ENCODE assay signal across 26 cellular contexts in genomic region chr9:113026200-113026599, GRCh38.
"Had no signal": no experiment of that assay in that cellular context is flagged by ENCODE, and none has a peak within 500 bp of the region (broad histone marks: within the 10 kb centered on the region; RNA-seq: fewer than 3 reads in every experiment).

No MANE protein-coding gene starts in this region.

- H3K27me3 ChIP-seq: adrenal gland, MG63 had no signal

- H3K36me3 ChIP-seq: adrenal gland, MG63 had no signal

- H3K4me1 ChIP-seq: adrenal gland had no signal

- H3K36me3 Mint-ChIP-seq: activated naive CD8-positive, alpha-beta T cell treated with anti-CD3 and anti-CD28 coated beads, Interleukin-2, amount 10 ng/mL, durations not matched to agents 7 days and 5 days had no signal

- H3K4me1 Mint-ChIP-seq: activated CD4-positive, alpha-beta T cell treated with anti-CD3 and anti-CD28 coated beads, Interleukin-2, amount 10 ng/mL, durations not matched to agents 7 days and 5 days; activated naive CD8-positive, alpha-beta T cell treated with anti-CD3 and anti-CD28 coated beads, Interleukin-2, amount 10 ng/mL, durations not matched to agents 7 days and 5 days; activated T-helper 17 cell treated with anti-CD3 and anti-CD28 coated beads, Interleukin-2, amount 50 U/mL, for 72 hours; IgD-negative memory B cell had no signal

- H3K4me3 Mint-ChIP-seq: activated CD4-positive, alpha-beta memory T cell treated with anti-CD3 and anti-CD28 coated beads for 36 hours; activated CD4-positive, alpha-beta T cell treated with anti-CD3 and anti-CD28 coated beads, Interleukin-2, amount 10 ng/mL, durations not matched to agents 7 days and 5 days; activated naive CD4-positive, alpha-beta T cell treated with anti-CD3 and anti-CD28 coated beads for 36 hours; activated naive CD8-positive, alpha-beta T cell treated with anti-CD3 and anti-CD28 coated beads, Interleukin-2, amount 10 ng/mL, durations not matched to agents 7 days and 5 days; activated T-helper 17 cell treated with anti-CD3 and anti-CD28 coated beads, Interleukin-2, amount 50 U/mL, for 72 hours had no signal

- ATAC-seq: activated T-helper 17 cell treated with anti-CD3 and anti-CD28 coated beads, Interleukin-2, amount 50 U/mL, for 72 hours had no signal

- H3K27ac ChIP-seq: adrenal gland, VCaP had no signal

- H3K4me3 ChIP-seq: adrenal gland, MG63 had no signal

- H3K27me3 Mint-ChIP-seq: activated CD4-positive, alpha-beta memory T cell treated with anti-CD3 and anti-CD28 coated beads for 36 hours; activated CD4-positive, alpha-beta T cell treated with anti-CD3 and anti-CD28 coated beads, Interleukin-2, amount 10 ng/mL, durations not matched to agents 7 days and 5 days; activated naive CD8-positive, alpha-beta T cell treated with anti-CD3 and anti-CD28 coated beads, Interleukin-2, amount 10 ng/mL, durations not matched to agents 7 days and 5 days had no signal

- DNase-seq: activated CD4-positive, alpha-beta memory T cell treated with anti-CD3 and anti-CD28 coated beads for 36 hours; activated CD4-positive, alpha-beta T cell treated with anti-CD3 and anti-CD28 coated beads, Interleukin-2, amount 10 ng/mL, durations not matched to agents 7 days and 5 days; activated CD4-positive, CD25-positive, alpha-beta regulatory T cell; activated gamma-delta T cell; activated naive CD4-positive, alpha-beta T cell treated with anti-CD3 and anti-CD28 coated beads for 36 hours; activated naive CD8-positive, alpha-beta T cell treated with anti-CD3 and anti-CD28 coated beads, Interleukin-2, amount 10 ng/mL, durations not matched to agents 7 days and 5 days; activated T-cell treated with anti-CD3 and anti-CD28 coated beads for 4 hours; activated T-cell treated with anti-CD3 and anti-CD28 coated beads, Interleukin-2, amount 50 U/mL, for 48 hours; adrenal gland; anterior cingulate cortex; central memory CD4-positive, alpha-beta T cell; KG1; MG63; MV-4-11; NCI-H1092 treated with DMSO at 0.1 percent for 48 hours; NCI-H1417 treated with DMSO at 0.1 percent for 48 hours; NCI-H1694; NCI-H2029; NCI-H446; NCI-H524; SIG-M5; T-helper 2 cell; T1000 had no signal

- H3K27ac Mint-ChIP-seq: activated CD4-positive, alpha-beta memory T cell treated with anti-CD3 and anti-CD28 coated beads for 36 hours; activated CD4-positive, alpha-beta T cell treated with anti-CD3 and anti-CD28 coated beads, Interleukin-2, amount 10 ng/mL, durations not matched to agents 7 days and 5 days; activated naive CD4-positive, alpha-beta T cell treated with anti-CD3 and anti-CD28 coated beads for 36 hours; activated naive CD8-positive, alpha-beta T cell treated with anti-CD3 and anti-CD28 coated beads, Interleukin-2, amount 10 ng/mL, durations not matched to agents 7 days and 5 days; activated T-helper 17 cell treated with anti-CD3 and anti-CD28 coated beads, Interleukin-2, amount 50 U/mL, for 72 hours; IgD-negative memory B cell had no signal
